ENCODE assay signal across 8 cellular contexts in the genomic region with DNA sequence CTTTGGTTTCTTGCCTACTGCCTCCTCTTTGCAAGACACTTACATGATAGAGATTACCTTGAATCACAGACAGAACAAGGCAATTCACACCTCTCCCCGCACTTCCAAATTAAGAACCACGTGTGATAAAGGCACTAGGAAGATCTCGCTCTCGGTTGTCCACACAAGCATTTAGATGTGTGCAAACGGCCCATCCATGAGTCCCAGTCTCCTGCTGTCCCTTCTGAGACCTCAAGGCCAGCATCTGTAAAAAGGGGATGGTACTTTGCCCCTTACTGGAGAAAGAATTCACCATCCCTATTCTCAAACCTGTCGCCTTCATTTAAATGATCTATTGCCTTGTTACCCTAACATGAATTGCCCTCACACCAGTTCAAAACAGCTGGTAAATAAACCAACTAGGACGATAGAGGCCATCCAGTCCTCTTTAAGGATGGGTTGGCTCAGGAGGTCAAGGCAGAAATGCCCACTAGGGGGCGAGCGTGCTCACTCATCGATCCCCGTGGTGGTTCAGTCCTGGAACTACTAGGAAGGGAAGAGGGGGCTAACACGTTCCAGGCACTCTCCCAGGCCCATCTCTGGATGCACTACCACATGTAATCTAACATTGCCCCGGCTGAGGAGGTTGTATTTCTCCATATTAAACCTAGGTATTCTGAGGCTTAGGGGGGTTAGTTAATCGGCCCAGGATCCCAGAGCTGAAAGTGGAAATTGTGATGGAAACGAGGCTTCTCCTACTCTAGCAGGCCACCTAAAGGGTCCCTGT.
DNase-seq lines count a peak whose midpoint lies in the region; ATAC-seq and TF ChIP-seq lines count a peak whose summit lies in the region.

No MANE protein-coding gene starts in this region.

- H3K27me3 Mint-ChIP-seq in activated naive CD8-positive, alpha-beta T cell treated with anti-CD3 and anti-CD28 coated beads for 36 hours, result peaks cover 13% of the 10 kb centered on the region

- peak; percentile 74 for TF ChIP-seq CTCF in RWPE1 (conservative IDR thresholded peaks at IDR 0.05; ENCODE audit: low read depth)
- TF ChIP-seq CTCF in right atrium auricular region (IDR thresholded peaks at IDR 0.05), result peak; percentile 73 to 89

- H3K9me3 Mint-ChIP-seq in activated naive CD8-positive, alpha-beta T cell treated with anti-CD3 and anti-CD28 coated beads for 36 hours, result no peaks in the 10 kb centered on the region

- H3K27ac ChIP-seq in RWPE1 (no peak overlapping the region), right atrium auricular region (no peak overlapping the region)

- no peaks in the 10 kb centered on the region for H3K27me3 ChIP-seq in right atrium auricular region

- H3K4me3 ChIP-seq in right atrium auricular region, result no peak overlapping the region

- POLR2A ChIA-PET in RWPE1 (lab: Yijun Ruan, JAX; ENCODE audit: low non-redundant PET), result no interaction called here

- DNase-seq in D341Med (ENCODE audit: low spot score) (peak; percentile 84), HT1080 (ENCODE audit: low read depth) (peak; percentile 56), RWPE1 (ENCODE audit: low spot score) (peak; percentile 70), right atrium auricular region (ENCODE audit: low spot score) (peak; percentile 83), sciatic nerve (ENCODE audit: low spot score) (peak; percentile 90), GF-D8 (lab: John Stamatoyannopoulos, UW) (no peak)
- peak; percentile 53 for DNase-seq in activated naive CD8-positive, alpha-beta T cell treated with anti-CD3 and anti-CD28 coated beads for 36 hours

- CTCF ChIA-PET in RWPE1 (lab: Yijun Ruan, JAX), result interaction anchor here (0.5 to 1.7 kb wide), 7 partner anchors 8 to 505 kb away, joined by 3 to 4 read pairs (median 3); no protein-coding TSS in a partner anchor

- no peaks in the 10 kb centered on the region for H3K9me3 ChIP-seq in right atrium auricular region

- no peaks in the 10 kb centered on the region for H3K4me1 Mint-ChIP-seq in activated naive CD8-positive, alpha-beta T cell treated with anti-CD3 and anti-CD28 coated beads for 36 hours

- H3K36me3 ChIP-seq in right atrium auricular region, result no peaks in the 10 kb centered on the region

- H3K27ac Mint-ChIP-seq in activated naive CD8-positive, alpha-beta T cell treated with anti-CD3 and anti-CD28 coated beads for 36 hours, result no peak overlapping the region

- intact Hi-C loops in sciatic nerve (cut with DNase I), result loop anchor here (10.0 kb wide), 1 partner anchor 196 kb away; no protein-coding TSS in a partner anchor

- H3K36me3 Mint-ChIP-seq in activated naive CD8-positive, alpha-beta T cell treated with anti-CD3 and anti-CD28 coated beads for 36 hours, result no peaks in the 10 kb centered on the region

- ATAC-seq in GM19467 (IDR thresholded peaks at IDR 0.05; ENCODE audit: unreplicated experiment) (peak; percentile 82), sciatic nerve (peak; percentile 85)

- H3K4me1 ChIP-seq in right atrium auricular region, result no peaks in the 10 kb centered on the region

- H3K4me3 Mint-ChIP-seq in activated naive CD8-positive, alpha-beta T cell treated with anti-CD3 and anti-CD28 coated beads for 36 hours, result no peak overlapping the region
